ENCODE assay signal across 18 cellular contexts in genomic region chr13:52750713-52751112, GRCh38. TPM values are rescaled to one million over a fixed set of nuclear protein-coding genes. Genes with fewer than 3 reads are reported as not detected.
A peak's percentile ranks its signal among the peaks of the same experiment; 100 is the strongest.
DNase-seq lines count a peak whose midpoint lies in the region; ATAC-seq and TF ChIP-seq lines count a peak whose summit lies in the region.
"Had no signal": no experiment of that assay in that cellular context is flagged by ENCODE, and none has a peak within 500 bp of the region (broad histone marks: within the 10 kb centered on the region; RNA-seq: fewer than 3 reads in every experiment).

No MANE protein-coding gene starts in this region.

- no peaks in the 10 kb centered on the region for H3K36me3 ChIP-seq in IMR-90 (ENCODE audit: control insufficient read depth, insufficient read depth, low read length)
- H3K36me3 ChIP-seq: BLaER1 had no signal

- H3K27ac ChIP-seq in IMR-90 (ENCODE audit: insufficient read depth, low read length), result no peak overlapping the region
- H3K27ac ChIP-seq in foreskin keratinocyte, result no peak overlapping the region
- H3K27ac ChIP-seq: 22Rv1, BLaER1, GM23248, KMS-11 had no signal

- no peak overlapping the region for H2BK120ac ChIP-seq in IMR-90 (ENCODE audit: low read depth, low read length)

- no peak overlapping the region for H2AK9ac ChIP-seq in IMR-90 (replicated peaks; ENCODE audit: low read depth, low read length, poor library complexity)

- no peak overlapping the region for H4K5ac ChIP-seq in IMR-90 (ENCODE audit: low read depth, low read length)

- no peak overlapping the region for H2BK5ac ChIP-seq in IMR-90 (ENCODE audit: low read depth, low read length, poor library complexity, severe bottlenecking)

- H4K91ac ChIP-seq in IMR-90 (ENCODE audit: insufficient read depth, low read depth, low read length), result no peak overlapping the region

- no peak overlapping the region for H3K23ac ChIP-seq in IMR-90 (ENCODE audit: low read depth, low read length)

- H4K8ac ChIP-seq in IMR-90 (ENCODE audit: low read depth in 2 of 2, low read length in 2 of 2), result no peak overlapping the region

- BruUV-seq in IMR-90 (replicated peaks; lab: Mats Ljungman, UMichigan), result no TSS peak

- no peak overlapping the region for H3K4me3 ChIP-seq in IMR-90 (ENCODE audit: insufficient read depth, low read depth, low read length)
- H3K4me3 ChIP-seq: BLaER1, GM23248 had no signal

- DNase-seq in DMS 273 (lab: John Stamatoyannopoulos, UW; ENCODE audit: unreplicated experiment), result peak; percentile 18
- no peak for DNase-seq in DMS 273 treated with DMSO at 0.1 percent for 48 hours (lab: John Stamatoyannopoulos, UW)
- no peak for DNase-seq in IMR-90
- DNase-seq in foreskin keratinocyte, result peak in 1 of 2 donors; percentile 13
- DNase-seq in GM13976 (ENCODE audit: low spot score), result no peak
- no peak for DNase-seq in occipital lobe (lab: John Stamatoyannopoulos, UW)
- DNase-seq in NCI-H1694 (lab: John Stamatoyannopoulos, UW), result no peak
- DNase-seq: Calu3; CD8-positive, alpha-beta T cell; GM23248; H7; HFFc6 had no signal

- CTCF ChIA-PET in IMR-90 (lab: Yijun Ruan, JAX), result no interaction called here

- POLR2A ChIA-PET in IMR-90 (lab: Charles Lee; ENCODE audit: unreplicated experiment), result no interaction called here

- dilution Hi-C loops in IMR-90 (cut with HindIII; ENCODE audit: low sequenced_read_pairs, unreplicated experiment), result no loop called here

- no peak overlapping the region for H3K4ac ChIP-seq in IMR-90 (ENCODE audit: low read depth, low read length)

- H3K14ac ChIP-seq in IMR-90 (replicated peaks; ENCODE audit: low read depth, low read length), result no peak overlapping the region

- H3K9ac ChIP-seq in IMR-90 (ENCODE audit: low read depth, low read length), result no peak overlapping the region
- H3K9ac ChIP-seq: BLaER1, GM23248, KMS-11 had no signal

- H2BK15ac ChIP-seq in IMR-90 (ENCODE audit: low read depth, low read length), result no peak overlapping the region

- H3K4me1 ChIP-seq in IMR-90 (ENCODE audit: control insufficient read depth, insufficient read depth, low read length), result no peaks in the 10 kb centered on the region
- no peaks in the 10 kb centered on the region for H3K4me1 ChIP-seq in foreskin keratinocyte
- H3K4me1 ChIP-seq: BLaER1 had no signal

- no peak overlapping the region for H2AK5ac ChIP-seq in IMR-90 (ENCODE audit: low read depth, low read length)

- H4K20me1 ChIP-seq in IMR-90 (ENCODE audit: insufficient read depth, low read length), result no peaks in the 10 kb centered on the region
- H4K20me1 ChIP-seq: BLaER1 had no signal

- no peak for TF ChIP-seq POLR2A in IMR-90 (IDR thresholded peaks at IDR 0.05; ENCODE audit: low read depth, low read length)

- H3K79me1 ChIP-seq in IMR-90 (ENCODE audit: low read depth in 1 of 2, low read length in 2 of 2), result no peaks in the 10 kb centered on the region

- in situ Hi-C loops in IMR-90 (cut with MboI; ENCODE audit: low sequenced_read_pairs) (no loop called here), GM13976 (cut with MboI; ENCODE audit: low sequenced_read_pairs, unreplicated experiment) (no loop called here)

- whole genome bisulfite sequencing in IMR-90 (ENCODE audit: extremely low coverage in 2 of 2, insufficient read length in 1 of 2), 2 experiments, result no CpG with 5 or more reads among the region's 1 CpG

- ATAC-seq in IMR-90 (ENCODE audit: low read depth) (no peak), foreskin keratinocyte (peak; percentile 61)
- ATAC-seq: CD8-positive, alpha-beta T cell; HCT116 had no signal

- no peak overlapping the region for H3K56ac ChIP-seq in IMR-90 (ENCODE audit: extremely low read depth, insufficient read depth, low read length)

- H3K4me2 ChIP-seq in IMR-90 (ENCODE audit: low read depth, low read length), result no peak overlapping the region
- H3K4me2 ChIP-seq: BLaER1, KMS-11 had no signal

- no peaks in the 10 kb centered on the region for H3K27me3 ChIP-seq in IMR-90 (ENCODE audit: control insufficient read depth, insufficient read depth, low read length)
- H3K27me3 ChIP-seq in foreskin keratinocyte, result peaks cover 2% of the 10 kb centered on the region
- H3K27me3 ChIP-seq: BLaER1 had no signal

- no peaks in the 10 kb centered on the region for H3K9me3 ChIP-seq in IMR-90 (ENCODE audit: control insufficient read depth, insufficient read depth, low read length)
- H3K9me3 ChIP-seq: BLaER1 had no signal

- H3K9me1 ChIP-seq in IMR-90 (ENCODE audit: insufficient read depth, low read length), result no peaks in the 10 kb centered on the region

- H2BK20ac ChIP-seq in IMR-90 (ENCODE audit: low read depth, low read length), result no peak overlapping the region

- intact Hi-C loops in IMR-90 (cut with micrococcal nuclease), result no loop called here

- TF ChIP-seq CTCF in IMR-90 (conservative IDR thresholded peaks at IDR 0.05; ENCODE audit: low read depth, low read length) (no peak), foreskin keratinocyte (conservative IDR thresholded peaks at IDR 0.05) (no peak), GM13976 (IDR thresholded peaks at IDR 0.05; ENCODE audit: borderline replicate concordance, control extremely low read depth, extremely low read depth, insufficient read depth, missing control alignments) (no peak)

- H2AFZ ChIP-seq in IMR-90 (replicated peaks; ENCODE audit: low read length, poor library complexity), result no peak overlapping the region
- H2AFZ ChIP-seq: GM23248 had no signal

- TF ChIP-seq RAD21 in IMR-90 (IDR thresholded peaks at IDR 0.05; ENCODE audit: low read length), result no peak

- no peak overlapping the region for H3K18ac ChIP-seq in IMR-90 (ENCODE audit: low read depth, low read length)

TF ChIP-seq in IMR-90, 13 proteins besides CTCF, POLR2A, EP300 and RAD21:
- TF ChIP-seq USF2 (IDR thresholded peaks at IDR 0.05; ENCODE audit: low read depth, low read length) (no peak), ELK1 (IDR thresholded peaks at IDR 0.05; ENCODE audit: borderline replicate concordance, low read depth, low read length) (no peak), RFX5 (IDR thresholded peaks at IDR 0.05; ENCODE audit: low read depth, low read length) (no peak), MAFK (IDR thresholded peaks at IDR 0.05; ENCODE audit: low read depth, low read length) (peak; percentile 53), MAZ (IDR thresholded peaks at IDR 0.05; ENCODE audit: borderline replicate concordance, low read depth, low read length) (no peak), NFE2L2 (IDR thresholded peaks at IDR 0.05; ENCODE audit: low read depth, low read length) (no peak), FOS (IDR thresholded peaks at IDR 0.05; ENCODE audit: low read depth, low read length) (no peak), MXI1 (IDR thresholded peaks at IDR 0.05; ENCODE audit: borderline replicate concordance, low read depth, low read length) (no peak), CEBPB (IDR thresholded peaks at IDR 0.05; ENCODE audit: low read depth, low read length) (no peak)

RNA-seq across cellular contexts. Expression of gene CNMD, which starts 11.1 kb away (rescaled TPM):
- not detected in 2 replicates for total RNA-seq in IMR-90 (2012; rRNA removed)
- polyA plus RNA-seq in IMR-90 (2012; rRNA removed), result not detected in 2 replicates
- not detected in 2 replicates for polyA plus RNA-seq in IMR-90 (2012; cell fraction: cytosol; rRNA removed)
- not detected in 2 replicates for polyA plus RNA-seq in IMR-90 (2012; cell fraction: nucleus; rRNA removed; ENCODE audit: low replicate concordance)
- total RNA-seq in foreskin keratinocyte, result not detected in 2 replicates
- polyA plus RNA-seq in foreskin keratinocyte, result not detected in 2 replicates
- total RNA-seq in occipital lobe, result 2.7 TPM
- total RNA-seq: Calu3; CD8-positive, alpha-beta T cell; GM23248; HFFc6 had no signal
- polyA plus RNA-seq: AG04450, CD14-positive monocyte, GM23248 had no signal
